26 cellular contexts compared by ENCODE assay signal in the genomic region with DNA sequence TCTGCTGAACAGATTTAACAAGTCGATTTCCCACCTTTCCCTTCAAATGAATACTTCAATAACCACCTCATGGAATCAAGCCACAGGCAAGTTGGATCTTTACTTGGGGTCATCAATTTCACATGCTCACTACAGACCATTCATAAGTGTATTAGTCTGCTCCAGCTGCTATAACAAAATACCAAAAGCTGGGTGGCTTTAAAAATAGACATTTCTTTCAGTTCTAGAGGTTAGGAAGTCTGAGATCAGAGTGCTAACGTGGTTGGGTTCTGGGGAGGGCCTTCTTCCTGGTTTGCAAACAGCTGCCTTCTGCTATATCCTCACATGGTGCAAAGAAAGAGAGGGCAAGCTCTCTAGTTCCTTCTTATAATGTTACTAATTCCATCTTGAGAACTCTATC. TPM values are rescaled to one million over a fixed set of nuclear protein-coding genes. Genes with fewer than 3 reads are reported as not detected.
"Had no signal": no experiment of that assay in that cellular context is flagged by ENCODE, and none has a peak within 500 bp of the region (broad histone marks: within the 10 kb centered on the region; RNA-seq: fewer than 3 reads in every experiment).

No MANE protein-coding gene starts in this region.

- H3K36me3 ChIP-seq: esophagus squamous epithelium, left lung, neural progenitor cell, tibial artery had no signal

- H3K4me1 ChIP-seq: parathyroid adenoma, testis had no signal

- ATAC-seq: effector memory CD8-positive, alpha-beta T cell; left cardiac atrium; left lung; mucosa of descending colon; naive thymus-derived CD4-positive, alpha-beta T cell; sciatic nerve; stimulated activated memory B cell treated with anti-CD40 and anti-IgM and Interleukin-4, amounts not matched to agents 10 μg/mL and 1 μg/mL and 100 μg/mL, for 72 hours; stimulated activated naive CD8-positive, alpha-beta T cell treated with anti-CD3 and anti-CD28 coated beads, Interleukin-15, Interleukin-2, amounts not matched to agents 100 U/mL and 50 U/mL, for 24 hours had no signal

- DNase-seq: dermis blood vessel endothelial cell; effector memory CD8-positive, alpha-beta T cell; erythroblast; esophagus squamous epithelium; foreskin melanocyte; head of caudate nucleus; left cardiac atrium; left lung; mesenchymal stem cell; mucosa of descending colon; naive thymus-derived CD4-positive, alpha-beta T cell; stimulated activated CD4-positive, alpha-beta T cell treated with anti-CD3 and anti-CD28 coated beads, Interleukin-2, amount 100 ng/mL, for 24 hours; stimulated activated CD4-positive, alpha-beta T cell treated with anti-CD3 and anti-CD28 coated beads, Interleukin-4, amount 100 ng/mL, for 4 hours; stimulated activated naive CD8-positive, alpha-beta T cell treated with anti-CD3 and anti-CD28 coated beads, Interleukin-15, Interleukin-2, amounts not matched to agents 100 U/mL and 50 U/mL, for 24 hours; substantia nigra; testis; tibial artery had no signal

- H3K9ac ChIP-seq: neural progenitor cell, parathyroid adenoma had no signal

- H2AFZ ChIP-seq: neural progenitor cell, parathyroid adenoma had no signal

- H3K27me3 ChIP-seq: testis, tibial artery had no signal

- H3K9me3 Mint-ChIP-seq: effector memory CD8-positive, alpha-beta T cell; stimulated activated memory B cell treated with anti-CD40 and anti-IgM and Interleukin-4, amounts not matched to agents 10 μg/mL and 1 μg/mL and 100 μg/mL, for 72 hours had no signal

- H3K4me2 ChIP-seq: neural progenitor cell had no signal

- H3K27ac Mint-ChIP-seq: effector memory CD8-positive, alpha-beta T cell; mesothelial cell of epicardium; naive thymus-derived CD4-positive, alpha-beta T cell; nephron; neural progenitor cell; progenitor cell of endocrine pancreas; stimulated activated memory B cell treated with anti-CD40 and anti-IgM and Interleukin-4, amounts not matched to agents 10 μg/mL and 1 μg/mL and 100 μg/mL, for 72 hours; type B pancreatic cell had no signal

- H3K9me3 ChIP-seq: esophagus squamous epithelium, left lung, mucosa of descending colon, testis, tibial artery had no signal

- H3K79me2 ChIP-seq: parathyroid adenoma had no signal

- H3K27ac ChIP-seq: coronary artery, esophagus squamous epithelium, left lung, neural progenitor cell, parathyroid adenoma, testis, tibial artery had no signal

- H3K36me3 Mint-ChIP-seq: mesothelial cell of epicardium; naive thymus-derived CD4-positive, alpha-beta T cell; stimulated activated memory B cell treated with anti-CD40 and anti-IgM and Interleukin-4, amounts not matched to agents 10 μg/mL and 1 μg/mL and 100 μg/mL, for 72 hours; type B pancreatic cell had no signal

- H3K4me3 Mint-ChIP-seq: effector memory CD8-positive, alpha-beta T cell; mesothelial cell of epicardium; naive thymus-derived CD4-positive, alpha-beta T cell; nephron; neural progenitor cell; stimulated activated memory B cell treated with anti-CD40 and anti-IgM and Interleukin-4, amounts not matched to agents 10 μg/mL and 1 μg/mL and 100 μg/mL, for 72 hours; type B pancreatic cell had no signal

- H3K4me3 ChIP-seq: coronary artery, esophagus squamous epithelium, left lung, mucosa of descending colon, neural progenitor cell, testis, tibial artery had no signal

RNA-seq across cellular contexts. Expression of a gene that starts 5.1 kb away (rescaled TPM):
- polyA plus RNA-seq: naive thymus-derived CD4-positive, alpha-beta T cell had no signal
